Comparison of ENCODE assay signal across 17 cellular contexts in the genomic region with DNA sequence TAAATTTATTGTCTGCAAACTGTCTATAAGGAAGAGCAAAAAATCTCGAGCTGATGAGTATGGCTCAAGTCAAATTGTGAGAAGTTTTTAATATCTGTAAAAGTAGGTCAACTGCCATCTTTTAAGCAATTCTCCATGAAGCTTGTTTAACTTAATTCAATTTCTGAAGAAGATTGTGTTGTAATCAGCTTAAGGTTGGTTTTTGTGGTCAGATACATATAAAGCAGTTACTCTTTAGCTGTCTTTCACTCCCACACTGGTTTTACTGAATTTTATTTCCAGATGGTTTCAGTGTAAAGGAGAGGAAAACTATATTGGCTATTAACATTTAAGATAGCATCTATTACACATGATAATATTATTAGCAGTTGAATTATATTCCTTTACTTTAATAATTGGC.
"Had no signal": no experiment of that assay in that cellular context is flagged by ENCODE, and none has a peak within 500 bp of the region (broad histone marks: within the 10 kb centered on the region; RNA-seq: fewer than 3 reads in every experiment).

No MANE protein-coding gene starts in this region.

- ATAC-seq: effector memory CD8-positive, alpha-beta T cell; foreskin keratinocyte; left lobe of liver; naive thymus-derived CD4-positive, alpha-beta T cell; sciatic nerve had no signal

- H3K36me3 Mint-ChIP-seq: naive thymus-derived CD4-positive, alpha-beta T cell had no signal

- H3K4me1 Mint-ChIP-seq: naive thymus-derived CD4-positive, alpha-beta T cell; nephron progenitor cell had no signal

- DNase-seq: effector memory CD8-positive, alpha-beta T cell; foreskin keratinocyte; kidney glomerular epithelial cell; mammary epithelial cell; naive thymus-derived CD4-positive, alpha-beta T cell; nephron progenitor cell; posterior cingulate gyrus; stimulated activated CD4-positive, alpha-beta T cell treated with anti-CD3 and anti-CD28 coated beads, Interleukin-2, amount 100 ng/mL, for 24 hours; stimulated activated CD4-positive, alpha-beta T cell treated with anti-CD3 and anti-CD28 coated beads, Interleukin-4, amount 100 ng/mL, for 4 hours; stimulated activated naive CD4-positive, alpha-beta T cell; stomach; substantia nigra; transverse colon had no signal

- H3K27me3 Mint-ChIP-seq: dendritic cell treated with granulocyte-macrophage colony-stimulating factor and Interleukin-4, amounts not matched to agents 40 ng/mL and 50 ng/mL, for 4 days; effector memory CD8-positive, alpha-beta T cell; naive thymus-derived CD4-positive, alpha-beta T cell had no signal

- H3K9me3 ChIP-seq: stomach, thoracic aorta had no signal

- H3K36me3 ChIP-seq: stomach, thoracic aorta, transverse colon had no signal

- H3K27me3 ChIP-seq: foreskin keratinocyte, stomach, transverse colon had no signal

- H3K27ac Mint-ChIP-seq: dendritic cell treated with granulocyte-macrophage colony-stimulating factor and Interleukin-4, amounts not matched to agents 40 ng/mL and 50 ng/mL, for 4 days; effector memory CD8-positive, alpha-beta T cell; naive thymus-derived CD4-positive, alpha-beta T cell; nephron progenitor cell had no signal

- H3K4me3 Mint-ChIP-seq: dendritic cell treated with granulocyte-macrophage colony-stimulating factor and Interleukin-4, amounts not matched to agents 40 ng/mL and 50 ng/mL, for 4 days; effector memory CD8-positive, alpha-beta T cell; naive thymus-derived CD4-positive, alpha-beta T cell; nephron progenitor cell had no signal

- H3K4me1 ChIP-seq: foreskin keratinocyte, stomach, transverse colon had no signal

- H3K27ac ChIP-seq: foreskin keratinocyte, stomach, thoracic aorta, transverse colon had no signal

- H3K4me3 ChIP-seq: stomach, thoracic aorta, transverse colon had no signal
